Comparison of ENCODE assay signal across 9 cellular contexts in the genomic region with DNA sequence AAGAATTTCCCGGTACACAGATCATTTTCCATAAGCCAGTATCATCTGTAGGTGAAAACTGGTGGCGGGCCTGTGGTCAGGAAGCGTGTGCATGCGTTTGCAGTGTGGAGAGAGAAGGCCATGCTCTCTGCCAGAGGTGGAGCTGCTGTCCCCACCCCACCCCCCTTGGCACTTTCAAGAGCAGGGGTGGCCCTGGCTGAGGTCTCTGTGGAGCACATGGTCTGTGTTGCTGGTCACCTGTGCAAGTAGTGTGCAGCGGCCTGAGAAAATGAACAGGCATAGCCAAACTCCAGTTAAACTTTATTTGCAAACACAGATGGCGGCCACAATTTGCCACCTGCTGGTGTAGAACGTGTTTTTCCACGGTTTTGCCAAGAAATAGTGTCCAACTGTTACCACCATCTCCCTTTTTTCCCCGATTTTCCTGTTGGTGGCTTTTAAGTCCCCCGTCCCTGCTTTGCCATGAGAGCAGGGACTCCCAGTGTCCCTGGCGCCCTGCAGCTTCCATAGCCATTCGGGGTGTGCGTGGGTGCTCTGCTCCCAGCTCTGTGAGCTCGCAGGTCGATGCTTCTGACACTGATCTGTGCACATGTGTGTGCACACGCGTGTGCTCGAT. TPM values are rescaled to one million over a fixed set of nuclear protein-coding genes. Genes with fewer than 3 reads are reported as not detected.
DNase-seq lines count a peak whose midpoint lies in the region; ATAC-seq, FAIRE-seq and TF ChIP-seq lines count a peak whose summit lies in the region.
"Had no signal": no experiment of that assay in that cellular context is flagged by ENCODE, and none has a peak within 500 bp of the region (broad histone marks: within the 10 kb centered on the region; RNA-seq: fewer than 3 reads in every experiment).

No MANE protein-coding gene starts in this region.

- no peak overlapping the region for H3K27ac ChIP-seq in ACC112 (ENCODE audit: low read depth, low read length)
- peak overlapping the region; percentile 97 for H3K27ac ChIP-seq in HepG2 (ENCODE audit: extremely low read length, insufficient read depth, low read length)
- H3K27ac ChIP-seq: foreskin keratinocyte had no signal

- peak overlapping the region; percentile 100 for H3K4me3 ChIP-seq in ACC112 (ENCODE audit: low read depth, low read length)
- H3K4me3 ChIP-seq in HepG2 (replicated peaks in 1 of 3; ENCODE audit: insufficient read depth in 1 of 3, low read depth in 2 of 3, low read length in 3 of 3): peak overlapping the region in 2 of 3 experiments; percentile 93 to 98; a peak in 5 of 6 replicates

- CTCF ChIA-PET in HepG2 (lab: Yijun Ruan, JAX; ENCODE audit: low intra/inter-chr PET ratio, low total read pairs): interaction anchor here (2.0 to 6.1 kb wide), 2 partner anchors 71 to 78 kb away, joined by 4 to 73 read pairs; no protein-coding TSS in a partner anchor

- peaks cover 13% of the 10 kb centered on the region for H3K4me1 Mint-ChIP-seq in activated T-helper 2 cell treated with anti-CD3 and anti-CD28 coated beads, Interferon-gamma antibody, Interleukin-2, Interleukin-4, amounts not matched to agents 10 μg/mL and 5 μg/mL and 100 μg/mL, durations not matched to agents 14 hours and 24 hours and 36 hours (ENCODE audit: low read depth)

- TF ChIP-seq EP300 in HepG2 (IDR thresholded peaks at IDR 0.05; ENCODE audit: low read depth in 2 of 2, low read length in 2 of 2) (no peak), HepG2 (CRISPR knock-in tag; IDR thresholded peaks at IDR 0.05; ENCODE audit: borderline replicate concordance) (no peak)

- H3K4me3 Mint-ChIP-seq in activated T-helper 2 cell treated with anti-CD3 and anti-CD28 coated beads, Interferon-gamma antibody, Interleukin-2, Interleukin-4, amounts not matched to agents 10 μg/mL and 5 μg/mL and 100 μg/mL, durations not matched to agents 14 hours and 24 hours and 36 hours (ENCODE audit: low read depth): peak overlapping the region; percentile 90

- TF ChIP-seq CTCF in HepG2 (CRISPR knock-in tag; IDR thresholded peaks at IDR 0.05): peak; percentile 35; the same call in 1 of the 2 replicates

- H3K27me3 Mint-ChIP-seq in activated T-helper 2 cell treated with anti-CD3 and anti-CD28 coated beads, Interferon-gamma antibody, Interleukin-2, Interleukin-4, amounts not matched to agents 10 μg/mL and 5 μg/mL and 100 μg/mL, durations not matched to agents 14 hours and 24 hours and 36 hours (ENCODE audit: low read depth): no peaks in the 10 kb centered on the region

- H3K4me1 ChIP-seq in ACC112 (ENCODE audit: control insufficient read depth, insufficient read depth, low read length, unreplicated experiment) (peaks cover 18% of the 10 kb centered on the region), HepG2 (ENCODE audit: insufficient read depth, low read length) (peaks cover 38% of the 10 kb centered on the region)

- peak overlapping the region; percentile 91 for H3K9ac ChIP-seq in HepG2 (ENCODE audit: insufficient read depth, low read depth, low read length)

- intact Hi-C loops in activated T-helper 2 cell treated with anti-CD3 and anti-CD28 coated beads, Interferon-gamma antibody, Interleukin-2, Interleukin-4, amounts not matched to agents 10 μg/mL and 5 μg/mL and 100 μg/mL, durations not matched to agents 14 hours and 24 hours and 36 hours (cut with micrococcal nuclease): no loop called here
- intact Hi-C loops in HepG2 (cut with micrococcal nuclease; ENCODE audit: unreplicated experiment): no loop called here

- H2AFZ ChIP-seq in ACC112 (ENCODE audit: low read length, unreplicated experiment) (no peak overlapping the region), HepG2 (ENCODE audit: low read length) (no peak overlapping the region)

- H3K9me3 Mint-ChIP-seq in activated T-helper 2 cell treated with anti-CD3 and anti-CD28 coated beads, Interferon-gamma antibody, Interleukin-2, Interleukin-4, amounts not matched to agents 10 μg/mL and 5 μg/mL and 100 μg/mL, durations not matched to agents 14 hours and 24 hours and 36 hours: no peaks in the 10 kb centered on the region

- peaks cover 5% of the 10 kb centered on the region; the same call in 1 of the 2 replicates for H3K36me3 ChIP-seq in ACC112 (ENCODE audit: insufficient read depth, low read length)
- H3K36me3 ChIP-seq in HepG2 (replicated peaks in 1 of 2; ENCODE audit: control insufficient read depth in 1 of 2, insufficient read depth in 2 of 2, low read length in 2 of 2): peaks cover 32 to 57% of the 10 kb centered on the region in 2 experiments

- DNase-seq in HPDE6-E6E7 (ENCODE audit: extremely low spot score): peak; percentile 52
- no peak for DNase-seq in activated T-helper 2 cell treated with anti-CD3 and anti-CD28 coated beads, Interferon-gamma antibody, Interleukin-2, Interleukin-4, amounts not matched to agents 10 μg/mL and 5 μg/mL and 100 μg/mL, durations not matched to agents 14 hours and 24 hours and 36 hours (ENCODE audit: low spot score)
- peak; percentile 61 for DNase-seq in HepG2 (ENCODE audit: low spot score)
- no peak for DNase-seq in NCI-H2107 (lab: John Stamatoyannopoulos, UW)
- DNase-seq in COR-L47 (lab: John Stamatoyannopoulos, UW): no peak
- no peak for DNase-seq in NCI-H345 treated with DMSO at 0.1 percent for 48 hours (lab: John Stamatoyannopoulos, UW; ENCODE audit: unreplicated experiment)

- peaks cover 39% of the 10 kb centered on the region for H3K79me2 ChIP-seq in ACC112 (ENCODE audit: control insufficient read depth, insufficient read depth, low read length, unreplicated experiment)
- peaks cover 32% of the 10 kb centered on the region for H3K79me2 ChIP-seq in HepG2 (ENCODE audit: insufficient read depth, low read length)

- peak in 1 of 2 experiments; percentile 23; a peak in 2 of 4 replicates for TF ChIP-seq POLR2A in HepG2 (IDR thresholded peaks at IDR 0.05; ENCODE audit: insufficient read depth in 1 of 2, low read depth in 2 of 2, low read length in 2 of 2)

- no peak for TF ChIP-seq RAD21 in HepG2 (CRISPR knock-in tag; IDR thresholded peaks at IDR 0.05)

- in situ Hi-C loops in HepG2 (cut with HindIII; ENCODE audit: extremely low pct_ligation_motif_present, low pct_unique_long_range_greater_than_20kb): no loop called here

- no peak overlapping the region for H3K27ac Mint-ChIP-seq in activated T-helper 2 cell treated with anti-CD3 and anti-CD28 coated beads, Interferon-gamma antibody, Interleukin-2, Interleukin-4, amounts not matched to agents 10 μg/mL and 5 μg/mL and 100 μg/mL, durations not matched to agents 14 hours and 24 hours and 36 hours

- FAIRE-seq in HepG2 (lab: Jason Lieb, UNC): peak; percentile 66

- H3K9me3 ChIP-seq in HepG2 (ENCODE audit: low read length): no peaks in the 10 kb centered on the region

- WGBS in HepG2 (ENCODE audit: low lambda C conversion rate): 82% methylated on average over 18 of the region's 18 CpGs

- H4K20me1 ChIP-seq in HepG2 (ENCODE audit: insufficient read depth, low read length): peaks cover 25% of the 10 kb centered on the region

- POLR2A ChIA-PET in HepG2 (lab: Yijun Ruan, JAX): interaction anchor here (0.8 to 8.3 kb wide), 6 partner anchors 13 to 82 kb away, joined by 3 to 187 read pairs (median 4); a partner anchor contains a TSS

- BruUV-seq in HepG2 (replicated peaks; lab: Mats Ljungman, UMichigan): TSS peak; percentile 53

- peak overlapping the region; percentile 99 for H3K4me2 ChIP-seq in HepG2 (ENCODE audit: low read depth, low read length)

- peaks cover 35% of the 10 kb centered on the region for H3K36me3 Mint-ChIP-seq in activated T-helper 2 cell treated with anti-CD3 and anti-CD28 coated beads, Interferon-gamma antibody, Interleukin-2, Interleukin-4, amounts not matched to agents 10 μg/mL and 5 μg/mL and 100 μg/mL, durations not matched to agents 14 hours and 24 hours and 36 hours (ENCODE audit: low read depth)

- peak; percentile 0; the same call in 1 of the 3 replicates for ATAC-seq in HepG2
- no peak for ATAC-seq in GM21786 (IDR thresholded peaks at IDR 0.05; ENCODE audit: unreplicated experiment)

- H3K27me3 ChIP-seq in ACC112 (ENCODE audit: insufficient read depth, low read length): no peaks in the 10 kb centered on the region
- H3K27me3 ChIP-seq in HepG2 (ENCODE audit: control insufficient read depth in 1 of 2, insufficient read depth in 2 of 2, low read length in 2 of 2): no peaks in the 10 kb centered on the region; a peak in 1 of 5 replicates
- H3K27me3 ChIP-seq: foreskin keratinocyte had no signal

TF ChIP-seq in HepG2, 621 proteins besides CTCF, POLR2A, EP300 and RAD21 (continues in another document):
- TF ChIP-seq GLI4 (CRISPR knock-in tag; IDR thresholded peaks at IDR 0.05; ENCODE audit: borderline replicate concordance) (0 out of 2 replicates have a peak, but pooled peaks have one; percentile 30), ESRRA (CRISPR knock-in tag; IDR thresholded peaks at IDR 0.05; ENCODE audit: low read depth) (no peak), KDM2A (CRISPR knock-in tag; IDR thresholded peaks at IDR 0.05; ENCODE audit: borderline replicate concordance, low read depth) (0 out of 2 replicates have a peak, but pooled peaks have one; percentile 7), ZSCAN25 (CRISPR knock-in tag; IDR thresholded peaks at IDR 0.05) (peak; percentile 40; the same call in 1 of the 2 replicates)

RNA-seq across cellular contexts. Expression of a gene that starts 2.5 kb away (rescaled TPM):
- 152 and 171 TPM in 2 replicates for total RNA-seq in activated T-helper 2 cell treated with anti-CD3 and anti-CD28 coated beads, Interferon-gamma antibody, Interleukin-2, Interleukin-4, amounts not matched to agents 10 μg/mL and 5 μg/mL and 100 μg/mL, durations not matched to agents 14 hours and 24 hours and 36 hours
- total RNA-seq in HepG2 (2016; rRNA removed; fragmentation: Illumina TruSeq; extraction: Trizol): 143 and 154 TPM in 2 replicates
- total RNA-seq in HepG2 (2016; cell fraction: cytosol; rRNA removed; fragmentation: Illumina TruSeq; extraction: Trizol; ENCODE audit: low read depth): 51.6 and 53.2 TPM in 2 replicates
- total RNA-seq in HepG2 (2016; cell fraction: insoluble cytoplasmic fraction; rRNA removed; fragmentation: Illumina TruSeq; extraction: Trizol): 149 and 159 TPM in 2 replicates
- 59.3 and 62.8 TPM in 2 replicates for total RNA-seq in HepG2 (2016; cell fraction: membrane; rRNA removed; fragmentation: Illumina TruSeq; extraction: Trizol)
- 76.2 and 86.5 TPM in 2 replicates for total RNA-seq in HepG2 (2016; cell fraction: nucleus; rRNA removed; fragmentation: Illumina TruSeq; extraction: Trizol)
- polyA plus RNA-seq in HepG2 (2011; rRNA removed): 92.9 and 106 TPM in 2 replicates
- 90.4 and 144 TPM in 2 replicates for polyA plus RNA-seq in HepG2 (2011; cell fraction: cytosol; rRNA removed)
- 158 and 185 TPM in 2 replicates for polyA plus RNA-seq in HepG2 (2011; cell fraction: nucleus; rRNA removed)
- polyA plus RNA-seq in HepG2 (2012): 62.1 and 86.3 TPM in 2 replicates
- 50.3 and 52.6 TPM in 2 replicates for polyA plus RNA-seq in HepG2 (2016; cell fraction: cytosol; fragmentation: Illumina TruSeq; extraction: Trizol; ENCODE audit: low read depth)
- polyA plus RNA-seq in HepG2 (2016; cell fraction: insoluble cytoplasmic fraction; fragmentation: Illumina TruSeq; extraction: Trizol; ENCODE audit: low read depth): 185 and 189 TPM in 2 replicates
- 54.2 and 55.6 TPM in 2 replicates for polyA plus RNA-seq in HepG2 (2016; cell fraction: membrane; fragmentation: Illumina TruSeq; extraction: Trizol; ENCODE audit: low read depth)
- 165 and 171 TPM in 2 replicates for polyA plus RNA-seq in HepG2 (2016; cell fraction: nucleus; fragmentation: Illumina TruSeq; extraction: Trizol; ENCODE audit: insufficient read depth, low read depth)
- polyA minus RNA-seq in HepG2 (2011; rRNA and poly(A)+ RNA removed; ENCODE audit: low replicate concordance): 92.6 and 107 TPM in 2 replicates
- polyA minus RNA-seq in HepG2 (2011; cell fraction: cytosol; rRNA and poly(A)+ RNA removed): 50.7 and 55.0 TPM in 2 replicates
- polyA minus RNA-seq in HepG2 (2011; cell fraction: nucleus; rRNA and poly(A)+ RNA removed): 47.2 and 49.4 TPM in 2 replicates

Comparison
In these comparisons a context has a peak if more than half of its experiments do, and no peak if none do; other contexts are left out.
1. DNase-seq: peak in HPDE6-E6E7 (single experiment) and HepG2 (single experiment); none in activated T-helper 2 cell treated with anti-CD3 and anti-CD28 coated beads, Interferon-gamma antibody, Interleukin-2, Interleukin-4, amounts not matched to agents 10 μg/mL and 5 μg/mL and 100 μg/mL, durations not matched to agents 14 hours and 24 hours and 36 hours (single experiment), NCI-H2107 (single experiment), COR-L47 (single experiment) and NCI-H345 treated with DMSO at 0.1 percent for 48 hours (single experiment).